In the genomic region with DNA sequence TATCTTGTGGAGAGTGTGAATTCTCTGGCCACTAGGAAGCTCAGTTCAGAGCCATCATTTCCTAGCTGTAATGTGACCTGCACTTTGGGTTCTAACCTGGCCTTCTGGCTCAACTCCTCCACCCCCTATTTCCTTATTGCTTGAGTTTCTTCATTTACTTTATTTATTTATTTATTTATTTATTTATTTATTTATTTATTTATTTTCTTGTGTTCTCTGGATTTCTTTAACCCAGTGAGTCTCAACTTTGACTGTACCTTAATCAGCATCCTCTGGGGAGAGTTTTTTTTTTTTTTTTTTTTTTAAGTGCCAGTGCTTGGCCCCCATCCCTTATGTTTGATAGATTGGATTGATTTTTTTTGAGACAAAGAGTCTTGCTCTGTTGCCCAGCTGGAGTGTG, we compare ENCODE assay signal across 20 cellular contexts. TPM values are rescaled to one million over a fixed set of nuclear protein-coding genes. Genes with fewer than 3 reads are reported as not detected.
A peak's percentile ranks its signal among the peaks of the same experiment; 100 is the strongest.
DNase-seq lines count a peak whose midpoint lies in the region; ATAC-seq, FAIRE-seq and TF ChIP-seq lines count a peak whose summit lies in the region.
"Had no signal": no experiment of that assay in that cellular context is flagged by ENCODE, and none has a peak within 500 bp of the region (broad histone marks: within the 10 kb centered on the region; RNA-seq: fewer than 3 reads in every experiment).

No MANE protein-coding gene starts in this region.

- H3K9me3 Mint-ChIP-seq in WTC11 (peaks cover 8% of the 10 kb centered on the region), endodermal cell (peaks cover 6% of the 10 kb centered on the region), neural crest cell (no peaks in the 10 kb centered on the region)
- H3K9me3 Mint-ChIP-seq: CD8-positive, alpha-beta T cell had no signal

- H3K4me1 Mint-ChIP-seq in WTC11, result peaks cover 21% of the 10 kb centered on the region
- peaks cover 7% of the 10 kb centered on the region for H3K4me1 Mint-ChIP-seq in endodermal cell
- peaks cover 42% of the 10 kb centered on the region for H3K4me1 Mint-ChIP-seq in neural crest cell

- peak overlapping the region; percentile 0; the same call in 1 of the 2 replicates for H3K27ac Mint-ChIP-seq in WTC11
- peak overlapping the region; percentile 26 for H3K27ac Mint-ChIP-seq in endodermal cell
- H3K27ac Mint-ChIP-seq in neural crest cell (ENCODE audit: unreplicated experiment), result peak overlapping the region; percentile 0
- H3K27ac Mint-ChIP-seq: B cell; CD8-positive, alpha-beta T cell had no signal

- no peak overlapping the region for H3K27ac ChIP-seq in A549
- H3K27ac ChIP-seq in endodermal cell (ENCODE audit: low read depth, low read length), result no peak overlapping the region
- no peak overlapping the region for H3K27ac ChIP-seq in foreskin keratinocyte
- no peak overlapping the region for H3K27ac ChIP-seq in ovary
- no peak overlapping the region for H3K27ac ChIP-seq in sigmoid colon
- H3K27ac ChIP-seq: BLaER1 treated with 17β-estradiol and CSF1 and Interleukin-3, amounts not matched to agents 10 nM and 100 nM; GM23248; HL-60 had no signal

- POLR2A ChIA-PET in A549 (lab: Yijun Ruan, JAX), result no interaction called here
- POLR2A ChIA-PET in WTC11 (lab: Charles Lee), result no interaction called here

- peaks cover 4% of the 10 kb centered on the region for H3K36me3 ChIP-seq in endodermal cell (ENCODE audit: control insufficient read depth, insufficient read depth, low read length)
- H3K36me3 ChIP-seq in ovary, result no peaks in the 10 kb centered on the region
- no peaks in the 10 kb centered on the region for H3K36me3 ChIP-seq in H7 (replicated peaks; ENCODE audit: control insufficient read depth, insufficient read depth, low read length)
- no peaks in the 10 kb centered on the region for H3K36me3 ChIP-seq in sigmoid colon
- H3K36me3 ChIP-seq: BLaER1 treated with 17β-estradiol and CSF1 and Interleukin-3, amounts not matched to agents 10 nM and 100 nM had no signal

- H3K27me3 ChIP-seq in endodermal cell (ENCODE audit: control insufficient read depth, insufficient read depth, low read length, poor library complexity, severe bottlenecking), result no peaks in the 10 kb centered on the region
- no peaks in the 10 kb centered on the region for H3K27me3 ChIP-seq in foreskin keratinocyte
- no peaks in the 10 kb centered on the region for H3K27me3 ChIP-seq in ovary
- no peaks in the 10 kb centered on the region for H3K27me3 ChIP-seq in H7 (ENCODE audit: control insufficient read depth, insufficient read depth, low read length)
- no peaks in the 10 kb centered on the region for H3K27me3 ChIP-seq in sigmoid colon

- H3K4me1 ChIP-seq in A549, result no peaks in the 10 kb centered on the region
- H3K4me1 ChIP-seq in endodermal cell (ENCODE audit: control insufficient read depth, insufficient read depth, low read length), result no peaks in the 10 kb centered on the region
- peaks cover 1% of the 10 kb centered on the region for H3K4me1 ChIP-seq in foreskin keratinocyte
- peaks cover 12% of the 10 kb centered on the region for H3K4me1 ChIP-seq in ovary (ENCODE audit: insufficient read depth)
- peaks cover 0 to 36% (median 26%) of the 10 kb centered on the region in 4 donors for H3K4me1 ChIP-seq in sigmoid colon
- H3K4me1 ChIP-seq: BLaER1 treated with 17β-estradiol and CSF1 and Interleukin-3, amounts not matched to agents 10 nM and 100 nM had no signal

- no peak for FAIRE-seq in A549 (lab: Jason Lieb, UNC)
- FAIRE-seq: GM12878, GM19239, H54 had no signal

- no peak overlapping the region for H3K9ac ChIP-seq in endodermal cell (ENCODE audit: extremely low read depth, low read length, poor library complexity, severe bottlenecking)
- H3K9ac ChIP-seq: BLaER1 treated with 17β-estradiol and CSF1 and Interleukin-3, amounts not matched to agents 10 nM and 100 nM; GM23248 had no signal

- DNase-seq in A549 (ENCODE audit: low read depth in 1 of 2, low spot score in 1 of 2) (no peak), WTC11 (ENCODE audit: low spot score) (no peak), endodermal cell (no peak), neural crest cell (ENCODE audit: low read depth, low spot score) (no peak), foreskin keratinocyte (no peak), ovary (no peak), H7 (no peak), sigmoid colon (no peak)
- DNase-seq: 8988T; Calu3; CD8-positive, alpha-beta T cell; DND-41; EL; GM23248 had no signal

- H3K4me3 Mint-ChIP-seq in WTC11 (no peak overlapping the region), endodermal cell (no peak overlapping the region), neural crest cell (no peak overlapping the region)
- H3K4me3 Mint-ChIP-seq: B cell; CD8-positive, alpha-beta T cell had no signal

- H3K4me3 ChIP-seq in A549, result no peak overlapping the region
- H3K4me3 ChIP-seq in endodermal cell (ENCODE audit: low read length), result no peak overlapping the region
- no peak overlapping the region for H3K4me3 ChIP-seq in ovary
- H3K4me3 ChIP-seq in H7 (ENCODE audit: insufficient read depth, low read depth, low read length), result no peak overlapping the region
- no peak overlapping the region for H3K4me3 ChIP-seq in sigmoid colon
- H3K4me3 ChIP-seq: BLaER1 treated with 17β-estradiol and CSF1 and Interleukin-3, amounts not matched to agents 10 nM and 100 nM; GM12878; GM23248 had no signal

- no peak for TF ChIP-seq CTCF in A549 (IDR thresholded peaks at IDR 0.05)
- no peak for TF ChIP-seq CTCF in WTC11 (IDR thresholded peaks at IDR 0.05)
- no peak for TF ChIP-seq CTCF in endodermal cell (conservative IDR thresholded peaks at IDR 0.05)
- no peak for TF ChIP-seq CTCF in neural crest cell (conservative IDR thresholded peaks at IDR 0.05)
- TF ChIP-seq CTCF in foreskin keratinocyte (conservative IDR thresholded peaks at IDR 0.05), result no peak
- TF ChIP-seq CTCF in ovary (IDR thresholded peaks at IDR 0.05), result no peak
- no peak for TF ChIP-seq CTCF in sigmoid colon (IDR thresholded peaks at IDR 0.05)

- peaks cover 16% of the 10 kb centered on the region for H3K36me3 Mint-ChIP-seq in WTC11
- H3K36me3 Mint-ChIP-seq in endodermal cell (ENCODE audit: low read depth), result peaks cover 12% of the 10 kb centered on the region
- H3K36me3 Mint-ChIP-seq in neural crest cell (ENCODE audit: low read depth), result peaks cover 4% of the 10 kb centered on the region
- H3K36me3 Mint-ChIP-seq: CD8-positive, alpha-beta T cell had no signal

- CTCF ChIA-PET in A549 (lab: Yijun Ruan, JAX), result interaction anchor here (1.0 to 2.1 kb wide), 6 partner anchors 9 to 512 kb away, joined by 3 to 7 read pairs (median 4); a partner anchor contains a TSS
- CTCF ChIA-PET in WTC11 (lab: Charles Lee), result interaction anchor here (0.6 to 3.1 kb wide), 4 partner anchors 67 to 108 kb away, joined by 3 to 18 read pairs (median 6); a partner anchor contains a TSS

- H3K9me3 ChIP-seq in A549 (peaks cover 8% of the 10 kb centered on the region; the same call in 1 of the 3 replicates), endodermal cell (ENCODE audit: control insufficient read depth, low read length) (peaks cover 10% of the 10 kb centered on the region), ovary (no peaks in the 10 kb centered on the region), sigmoid colon (no peaks in the 10 kb centered on the region)

- intact Hi-C loops in ovary (cut with DNase I) (no loop called here), sigmoid colon (cut with DNase I) (no loop called here)

- TF ChIP-seq RAD21 in A549 (conservative IDR thresholded peaks at IDR 0.05 in 1 of 2, IDR thresholded peaks at IDR 0.05 in 1 of 2), result no peak

- H3K27me3 Mint-ChIP-seq in WTC11 (ENCODE audit: low read depth), result no peaks in the 10 kb centered on the region
- no peaks in the 10 kb centered on the region for H3K27me3 Mint-ChIP-seq in endodermal cell (ENCODE audit: insufficient read depth)
- H3K27me3 Mint-ChIP-seq in neural crest cell (ENCODE audit: low read depth), result no peaks in the 10 kb centered on the region

- no peak overlapping the region for H3K4me2 ChIP-seq in A549
- H3K4me2 ChIP-seq: BLaER1 treated with 17β-estradiol and CSF1 and Interleukin-3, amounts not matched to agents 10 nM and 100 nM had no signal

- TF ChIP-seq POLR2A in A549 (IDR thresholded peaks at IDR 0.05; ENCODE audit: low read length) (no peak), ovary (IDR thresholded peaks at IDR 0.05) (no peak), sigmoid colon (IDR thresholded peaks at IDR 0.05) (no peak)

- TF ChIP-seq EP300 in A549 (IDR thresholded peaks at IDR 0.05) (no peak), ovary (IDR thresholded peaks at IDR 0.05) (no peak), sigmoid colon (IDR thresholded peaks at IDR 0.05) (no peak)

- no peak for ATAC-seq in A549
- ATAC-seq in WTC11, result no peak
- no peak for ATAC-seq in foreskin keratinocyte
- ATAC-seq: CD8-positive, alpha-beta T cell; GM12878 had no signal

TF ChIP-seq in A549, 52 proteins besides CTCF, POLR2A, EP300 and RAD21:
- TF ChIP-seq ZC3H11A (IDR thresholded peaks at IDR 0.05) (peak; percentile 90), RFX5 (IDR thresholded peaks at IDR 0.05) (no peak)

TF ChIP-seq in WTC11, 78 proteins besides CTCF, POLR2A, EP300 and RAD21 (continues in another document):
- TF ChIP-seq, protein P1, sequence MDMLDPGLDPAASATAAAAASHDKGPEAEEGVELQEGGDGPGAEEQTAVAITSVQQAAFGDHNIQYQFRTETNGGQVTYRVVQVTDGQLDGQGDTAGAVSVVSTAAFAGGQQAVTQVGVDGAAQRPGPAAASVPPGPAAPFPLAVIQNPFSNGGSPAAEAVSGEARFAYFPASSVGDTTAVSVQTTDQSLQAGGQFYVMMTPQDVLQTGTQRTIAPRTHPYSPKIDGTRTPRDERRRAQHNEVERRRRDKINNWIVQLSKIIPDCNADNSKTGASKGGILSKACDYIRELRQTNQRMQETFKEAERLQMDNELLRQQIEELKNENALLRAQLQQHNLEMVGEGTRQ (CRISPR knock-in tag; IDR thresholded peaks at IDR 0.05), result no peak
- TF ChIP-seq ZNF416 (CRISPR knock-in tag; IDR thresholded peaks at IDR 0.05) (no peak), ZNF423 (CRISPR knock-in tag; IDR thresholded peaks at IDR 0.05) (no peak), HMGA2 (CRISPR knock-in tag; IDR thresholded peaks at IDR 0.05) (no peak), JAZF1 (CRISPR knock-in tag; IDR thresholded peaks at IDR 0.05) (no peak)

RNA-seq across cellular contexts. Expression of a gene that starts 18.1 kb away (rescaled TPM):
- polyA plus RNA-seq in A549 (2011; rRNA removed) (32.7 and 33.8 TPM in 2 replicates), A549 (2017; fragmentation: RNase III; extraction: RNeasy Plus Mini Kit Qiagen cat#74134 plus additional on column Dnase treatment) (30.5 to 33.0 TPM (median 32.1 TPM) in 3 replicates), foreskin keratinocyte (13.9 and 15.0 TPM in 2 replicates), ovary (10 to 100 TPM; 21.6 to 54.8 TPM), sigmoid colon (10 to 100 TPM; 12.0 to 22.1 (median 15.3) TPM)
- 35.3 and 39.9 TPM in 2 replicates for polyA plus RNA-seq in A549 (2012; cell fraction: cytosol; rRNA removed)
- 77.1 and 85.8 TPM in 2 replicates for polyA plus RNA-seq in A549 (2012; cell fraction: nucleus; rRNA removed)
- 49.3 and 49.5 TPM in 2 replicates for polyA minus RNA-seq in A549 (2011; rRNA and poly(A)+ RNA removed)
- total RNA-seq in WTC11 (2021) (48.8 to 62.7 TPM (median 62.3 TPM) in 3 replicates), endodermal cell (10 to 100 TPM; 46.0 to 50.9 TPM), neural crest cell (45.5 and 47.3 TPM in 2 replicates), foreskin keratinocyte (25.8 and 27.6 TPM in 2 replicates), ovary (10 to 100 TPM; 30.0 to 68.9 (median 52.7) TPM), sigmoid colon (10 to 100 TPM; 31.7 to 55.4 (median 47.6) TPM)
- 27.7 TPM for polyA plus RNA-seq in endodermal cell (2013, experiment 1 of 2)
- 29.1 TPM for polyA plus RNA-seq in endodermal cell (2013, experiment 2 of 2)
- total RNA-seq in H7 (2014; rRNA removed; shearing (Covaris generic)), result 23.7 and 30.3 TPM in 2 replicates
